ENCODE assay signal across 1 cellular context in genomic region chr2:1618191-1618961, GRCh38.
TF ChIP-seq lines count a peak whose summit lies in the region.

No MANE protein-coding gene starts in this region.

TF ChIP-seq in IMR-90, 13 proteins besides CTCF, POLR2A, EP300 and RAD21 (continued from another document):
- TF ChIP-seq FOS (IDR thresholded peaks at IDR 0.05; ENCODE audit: low read depth, low read length): no peak
